In the genomic region with DNA sequence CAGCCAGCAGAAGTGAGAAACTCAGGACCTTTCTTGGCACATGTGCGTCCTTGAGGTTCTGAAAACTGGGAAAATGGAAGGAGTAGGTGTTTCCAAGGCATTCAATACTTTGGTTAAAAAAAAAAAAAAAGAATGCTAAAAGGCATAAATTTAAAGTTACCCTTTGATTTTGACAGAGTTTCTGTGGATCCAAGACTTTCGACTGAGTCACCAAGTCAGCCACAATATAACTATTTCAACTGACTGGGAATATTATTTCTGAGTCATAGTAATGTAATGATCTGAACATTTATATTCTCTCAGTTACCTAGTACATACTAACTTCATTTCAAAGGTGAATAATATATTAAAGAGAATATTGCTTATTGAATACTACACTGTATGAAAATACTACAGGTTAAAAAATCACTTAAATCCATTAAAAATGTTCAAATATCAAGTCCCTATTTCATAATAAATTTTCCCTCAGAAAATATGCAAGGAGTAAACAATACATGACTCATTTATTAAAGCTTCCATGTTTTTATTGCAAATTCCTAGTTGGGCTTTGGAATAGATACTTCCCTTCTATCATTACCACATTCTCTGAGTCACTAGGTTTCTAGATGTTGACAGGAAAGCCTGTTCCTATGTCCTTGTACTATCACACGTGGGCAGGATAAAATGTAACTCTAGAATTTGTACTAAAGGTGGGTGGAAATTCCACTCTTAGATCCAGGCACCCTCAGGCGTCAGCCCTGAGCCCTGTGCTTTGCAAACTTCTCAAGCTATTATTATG, we compare ENCODE assay signal across 1 cellular context.
TF ChIP-seq lines count a peak whose summit lies in the region.

No MANE protein-coding gene starts in this region.

TF ChIP-seq in GM23338, 12 proteins besides CTCF, POLR2A, EP300 and RAD21 (continued from another document):
- TF ChIP-seq, protein P1, sequence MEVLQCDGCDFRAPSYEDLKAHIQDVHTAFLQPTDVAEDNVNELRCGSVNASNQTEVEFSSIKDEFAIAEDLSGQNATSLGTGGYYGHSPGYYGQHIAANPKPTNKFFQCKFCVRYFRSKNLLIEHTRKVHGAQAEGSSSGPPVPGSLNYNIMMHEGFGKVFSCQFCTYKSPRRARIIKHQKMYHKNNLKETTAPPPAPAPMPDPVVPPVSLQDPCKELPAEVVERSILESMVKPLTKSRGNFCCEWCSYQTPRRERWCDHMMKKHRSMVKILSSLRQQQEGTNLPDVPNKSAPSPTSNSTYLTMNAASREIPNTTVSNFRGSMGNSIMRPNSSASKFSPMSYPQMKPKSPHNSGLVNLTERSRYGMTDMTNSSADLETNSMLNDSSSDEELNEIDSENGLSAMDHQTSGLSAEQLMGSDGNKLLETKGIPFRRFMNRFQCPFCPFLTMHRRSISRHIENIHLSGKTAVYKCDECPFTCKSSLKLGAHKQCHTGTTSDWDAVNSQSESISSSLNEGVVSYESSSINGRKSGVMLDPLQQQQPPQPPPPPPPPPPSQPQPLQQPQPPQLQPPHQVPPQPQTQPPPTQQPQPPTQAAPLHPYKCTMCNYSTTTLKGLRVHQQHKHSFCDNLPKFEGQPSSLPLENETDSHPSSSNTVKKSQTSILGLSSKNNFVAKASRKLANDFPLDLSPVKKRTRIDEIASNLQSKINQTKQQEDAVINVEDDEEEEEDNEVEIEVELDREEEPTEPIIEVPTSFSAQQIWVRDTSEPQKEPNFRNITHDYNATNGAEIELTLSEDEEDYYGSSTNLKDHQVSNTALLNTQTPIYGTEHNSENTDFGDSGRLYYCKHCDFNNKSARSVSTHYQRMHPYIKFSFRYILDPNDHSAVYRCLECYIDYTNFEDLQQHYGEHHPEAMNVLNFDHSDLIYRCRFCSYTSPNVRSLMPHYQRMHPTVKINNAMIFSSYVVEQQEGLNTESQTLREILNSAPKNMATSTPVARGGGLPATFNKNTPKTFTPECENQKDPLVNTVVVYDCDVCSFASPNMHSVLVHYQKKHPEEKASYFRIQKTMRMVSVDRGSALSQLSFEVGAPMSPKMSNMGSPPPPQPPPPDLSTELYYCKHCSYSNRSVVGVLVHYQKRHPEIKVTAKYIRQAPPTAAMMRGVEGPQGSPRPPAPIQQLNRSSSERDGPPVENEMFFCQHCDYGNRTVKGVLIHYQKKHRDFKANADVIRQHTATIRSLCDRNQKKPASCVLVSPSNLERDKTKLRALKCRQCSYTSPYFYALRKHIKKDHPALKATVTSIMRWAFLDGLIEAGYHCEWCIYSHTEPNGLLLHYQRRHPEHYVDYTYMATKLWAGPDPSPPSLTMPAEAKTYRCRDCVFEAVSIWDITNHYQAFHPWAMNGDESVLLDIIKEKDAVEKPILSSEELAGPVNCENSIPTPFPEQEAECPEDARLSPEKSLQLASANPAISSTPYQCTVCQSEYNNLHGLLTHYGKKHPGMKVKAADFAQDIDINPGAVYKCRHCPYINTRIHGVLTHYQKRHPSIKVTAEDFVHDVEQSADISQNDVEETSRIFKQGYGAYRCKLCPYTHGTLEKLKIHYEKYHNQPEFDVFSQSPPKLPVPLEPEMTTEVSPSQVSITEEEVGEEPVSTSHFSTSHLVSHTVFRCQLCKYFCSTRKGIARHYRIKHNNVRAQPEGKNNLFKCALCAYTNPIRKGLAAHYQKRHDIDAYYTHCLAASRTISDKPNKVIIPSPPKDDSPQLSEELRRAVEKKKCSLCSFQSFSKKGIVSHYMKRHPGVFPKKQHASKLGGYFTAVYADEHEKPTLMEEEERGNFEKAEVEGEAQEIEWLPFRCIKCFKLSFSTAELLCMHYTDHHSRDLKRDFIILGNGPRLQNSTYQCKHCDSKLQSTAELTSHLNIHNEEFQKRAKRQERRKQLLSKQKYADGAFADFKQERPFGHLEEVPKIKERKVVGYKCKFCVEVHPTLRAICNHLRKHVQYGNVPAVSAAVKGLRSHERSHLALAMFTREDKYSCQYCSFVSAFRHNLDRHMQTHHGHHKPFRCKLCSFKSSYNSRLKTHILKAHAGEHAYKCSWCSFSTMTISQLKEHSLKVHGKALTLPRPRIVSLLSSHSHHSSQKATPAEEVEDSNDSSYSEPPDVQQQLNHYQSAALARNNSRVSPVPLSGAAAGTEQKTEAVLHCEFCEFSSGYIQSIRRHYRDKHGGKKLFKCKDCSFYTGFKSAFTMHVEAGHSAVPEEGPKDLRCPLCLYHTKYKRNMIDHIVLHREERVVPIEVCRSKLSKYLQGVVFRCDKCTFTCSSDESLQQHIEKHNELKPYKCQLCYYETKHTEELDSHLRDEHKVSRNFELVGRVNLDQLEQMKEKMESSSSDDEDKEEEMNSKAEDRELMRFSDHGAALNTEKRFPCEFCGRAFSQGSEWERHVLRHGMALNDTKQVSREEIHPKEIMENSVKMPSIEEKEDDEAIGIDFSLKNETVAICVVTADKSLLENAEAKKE (CRISPR knock-in tag; IDR thresholded peaks at IDR 0.05), result no peak
- TF ChIP-seq JUNB (IDR thresholded peaks at IDR 0.05; ENCODE audit: unreplicated experiment) (no peak), NANOG (IDR thresholded peaks at IDR 0.05; ENCODE audit: borderline replicate concordance) (no peak), CREB1 (CRISPR knock-in tag; IDR thresholded peaks at IDR 0.05; ENCODE audit: low read depth) (no peak), EZH2phosphoT487 (IDR thresholded peaks at IDR 0.05; ENCODE audit: unreplicated experiment) (no peak), POLR2AphosphoS5 (IDR thresholded peaks at IDR 0.05; ENCODE audit: low read depth) (no peak)
- TF ChIP-seq, protein P2, sequence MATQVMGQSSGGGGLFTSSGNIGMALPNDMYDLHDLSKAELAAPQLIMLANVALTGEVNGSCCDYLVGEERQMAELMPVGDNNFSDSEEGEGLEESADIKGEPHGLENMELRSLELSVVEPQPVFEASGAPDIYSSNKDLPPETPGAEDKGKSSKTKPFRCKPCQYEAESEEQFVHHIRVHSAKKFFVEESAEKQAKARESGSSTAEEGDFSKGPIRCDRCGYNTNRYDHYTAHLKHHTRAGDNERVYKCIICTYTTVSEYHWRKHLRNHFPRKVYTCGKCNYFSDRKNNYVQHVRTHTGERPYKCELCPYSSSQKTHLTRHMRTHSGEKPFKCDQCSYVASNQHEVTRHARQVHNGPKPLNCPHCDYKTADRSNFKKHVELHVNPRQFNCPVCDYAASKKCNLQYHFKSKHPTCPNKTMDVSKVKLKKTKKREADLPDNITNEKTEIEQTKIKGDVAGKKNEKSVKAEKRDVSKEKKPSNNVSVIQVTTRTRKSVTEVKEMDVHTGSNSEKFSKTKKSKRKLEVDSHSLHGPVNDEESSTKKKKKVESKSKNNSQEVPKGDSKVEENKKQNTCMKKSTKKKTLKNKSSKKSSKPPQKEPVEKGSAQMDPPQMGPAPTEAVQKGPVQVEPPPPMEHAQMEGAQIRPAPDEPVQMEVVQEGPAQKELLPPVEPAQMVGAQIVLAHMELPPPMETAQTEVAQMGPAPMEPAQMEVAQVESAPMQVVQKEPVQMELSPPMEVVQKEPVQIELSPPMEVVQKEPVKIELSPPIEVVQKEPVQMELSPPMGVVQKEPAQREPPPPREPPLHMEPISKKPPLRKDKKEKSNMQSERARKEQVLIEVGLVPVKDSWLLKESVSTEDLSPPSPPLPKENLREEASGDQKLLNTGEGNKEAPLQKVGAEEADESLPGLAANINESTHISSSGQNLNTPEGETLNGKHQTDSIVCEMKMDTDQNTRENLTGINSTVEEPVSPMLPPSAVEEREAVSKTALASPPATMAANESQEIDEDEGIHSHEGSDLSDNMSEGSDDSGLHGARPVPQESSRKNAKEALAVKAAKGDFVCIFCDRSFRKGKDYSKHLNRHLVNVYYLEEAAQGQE (IDR thresholded peaks at IDR 0.05; ENCODE audit: unreplicated experiment), result no peak
- TF ChIP-seq, protein P3, sequence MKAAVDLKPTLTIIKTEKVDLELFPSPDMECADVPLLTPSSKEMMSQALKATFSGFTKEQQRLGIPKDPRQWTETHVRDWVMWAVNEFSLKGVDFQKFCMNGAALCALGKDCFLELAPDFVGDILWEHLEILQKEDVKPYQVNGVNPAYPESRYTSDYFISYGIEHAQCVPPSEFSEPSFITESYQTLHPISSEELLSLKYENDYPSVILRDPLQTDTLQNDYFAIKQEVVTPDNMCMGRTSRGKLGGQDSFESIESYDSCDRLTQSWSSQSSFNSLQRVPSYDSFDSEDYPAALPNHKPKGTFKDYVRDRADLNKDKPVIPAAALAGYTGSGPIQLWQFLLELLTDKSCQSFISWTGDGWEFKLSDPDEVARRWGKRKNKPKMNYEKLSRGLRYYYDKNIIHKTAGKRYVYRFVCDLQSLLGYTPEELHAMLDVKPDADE (IDR thresholded peaks at IDR 0.05), result no peak
